In genomic region chr1:177045156-177045555, GRCh38 we compare ENCODE assay signal across 17 cellular contexts.
DNase-seq lines count a peak whose midpoint lies in the region; ATAC-seq, FAIRE-seq and TF ChIP-seq lines count a peak whose summit lies in the region.
"Had no signal": no experiment of that assay in that cellular context is flagged by ENCODE, and none has a peak within 500 bp of the region (broad histone marks: within the 10 kb centered on the region; RNA-seq: fewer than 3 reads in every experiment).

No MANE protein-coding gene starts in this region.

- peak overlapping the region; percentile 54 for H3K18ac ChIP-seq in H1 (ENCODE audit: extremely low read depth, low read length)

- TF ChIP-seq EP300 in H1 (IDR thresholded peaks at IDR 0.05; ENCODE audit: borderline replicate concordance in 1 of 2, low read depth in 2 of 2, low read length in 2 of 2) = no peak

- no peak overlapping the region for H2BK15ac ChIP-seq in H1 (ENCODE audit: low read length)

- intact Hi-C loops in lower lobe of right lung (cut with DNase I) = no loop called here
- intact Hi-C loops in testis (cut with DNase I; ENCODE audit: low total_unique reads) = no loop called here

- no peaks in the 10 kb centered on the region; the same call in 1 of the 2 replicates for H3K23me2 ChIP-seq in H1 (ENCODE audit: low read depth, low read length)

- peaks cover 0 to 2% (median 0%) of the 10 kb centered on the region in 4 experiments; a peak in 1 of 7 replicates for H3K27me3 ChIP-seq in H1 (replicated peaks in 1 of 4; ENCODE audit: control insufficient read depth in 3 of 4, extremely low read depth in 1 of 4, insufficient read depth in 3 of 4, low read length in 3 of 4)
- H3K27me3 ChIP-seq in neural progenitor cell = peaks cover 4% of the 10 kb centered on the region
- no peaks in the 10 kb centered on the region for H3K27me3 ChIP-seq in lower lobe of right lung (ENCODE audit: low read depth)
- no peaks in the 10 kb centered on the region for H3K27me3 ChIP-seq in testis

- no peak overlapping the region for H3K4ac ChIP-seq in H1 (replicated peaks; ENCODE audit: insufficient read length, low read depth, low read length)

- H3K4me1 ChIP-seq in H1 (replicated peaks in 1 of 4; ENCODE audit: control insufficient read depth in 3 of 4, insufficient read depth in 4 of 4, low read length in 3 of 4) = peaks cover 0 to 15% (median 9%) of the 10 kb centered on the region in 4 experiments; a peak in 4 of 7 replicates
- peaks cover 15% of the 10 kb centered on the region for H3K4me1 ChIP-seq in neural progenitor cell
- H3K4me1 ChIP-seq in lower lobe of right lung = no peaks in the 10 kb centered on the region
- H3K4me1 ChIP-seq in testis = no peaks in the 10 kb centered on the region

- H3F3A ChIP-seq in neural progenitor cell (ENCODE audit: low read depth) = peaks cover 13% of the 10 kb centered on the region

- 0 out of 2 replicates have a peak overlapping the region, but pooled peaks have one; percentile 28 for H2AK5ac ChIP-seq in H1 (ENCODE audit: low read depth, low read length)

- H4K5ac ChIP-seq in H1 (ENCODE audit: insufficient read length, low read depth, low read length) = no peak overlapping the region

- no peak overlapping the region for H4K91ac ChIP-seq in H1 (replicated peaks; ENCODE audit: insufficient read length, low read length)

- H3K36me3 ChIP-seq in H1 (ENCODE audit: control insufficient read depth in 2 of 4, insufficient read depth in 4 of 4, low read length in 3 of 4) = no peaks in the 10 kb centered on the region
- no peaks in the 10 kb centered on the region for H3K36me3 ChIP-seq in neural progenitor cell
- H3K36me3 ChIP-seq in lower lobe of right lung = no peaks in the 10 kb centered on the region
- no peaks in the 10 kb centered on the region for H3K36me3 ChIP-seq in testis (ENCODE audit: low read depth, missing control alignments)

- WGBS in H1 (ENCODE audit: extremely low coverage in 1 of 2, insufficient coverage in 1 of 2, insufficient read length in 1 of 2, insufficient replicate concordance in 2 of 2, low coverage in 1 of 2, low lambda C conversion rate in 2 of 2, missing lambda C conversion rate in 1 of 2), 2 experiments = 84% methylated on average over 3 of the region's 3 CpGs; no CpG with 5 or more reads in 1 of the 2 experiments
- 88% methylated on average over 3 of the region's 3 CpGs for WGBS in testis, 2 donors

- no peak overlapping the region for H3K27ac ChIP-seq in H1 (ENCODE audit: low read depth, low read length)
- H3K27ac ChIP-seq in neural progenitor cell = no peak overlapping the region
- no peak overlapping the region for H3K27ac ChIP-seq in lower lobe of right lung
- no peak overlapping the region for H3K27ac ChIP-seq in testis

- H3K27ac Mint-ChIP-seq in WTC11 (peak overlapping the region; percentile 30; the same call in 1 of the 2 replicates), neural progenitor cell (no peak overlapping the region)
- H3K27ac Mint-ChIP-seq: CD4-positive, alpha-beta memory T cell; H9 had no signal

- H3K23ac ChIP-seq in H1 (ENCODE audit: insufficient read length) = no peak overlapping the region

- ATAC-seq in WTC11 = no peak
- ATAC-seq in GM18873 (IDR thresholded peaks at IDR 0.05; ENCODE audit: low FRiP score, unreplicated experiment) = no peak
- no peak for ATAC-seq in lower lobe of right lung
- ATAC-seq: GM12878, HCT116 had no signal

- no peaks in the 10 kb centered on the region for H3K79me2 ChIP-seq in H1 (ENCODE audit: control insufficient read depth in 1 of 2, insufficient read depth in 2 of 2, low read length in 2 of 2)
- H3K79me2 ChIP-seq in neural progenitor cell (ENCODE audit: low read depth) = no peaks in the 10 kb centered on the region

- H3K14ac ChIP-seq in H1 (ENCODE audit: insufficient read length) = no peak overlapping the region

- H3K27me3 Mint-ChIP-seq in WTC11 (ENCODE audit: low read depth) (peaks cover 16% of the 10 kb centered on the region), neural progenitor cell (ENCODE audit: insufficient read depth, low read depth) (peaks cover 3% of the 10 kb centered on the region)

- H3K9me3 ChIP-seq in H1 (ENCODE audit: insufficient read depth in 2 of 2, low read depth in 1 of 2, low read length in 1 of 2) = no peaks in the 10 kb centered on the region
- H3K9me3 ChIP-seq in neural progenitor cell (ENCODE audit: low read depth) = no peaks in the 10 kb centered on the region
- H3K9me3 ChIP-seq in lower lobe of right lung = no peaks in the 10 kb centered on the region
- no peaks in the 10 kb centered on the region for H3K9me3 ChIP-seq in testis

- no peak for TF ChIP-seq RAD21 in H1 (IDR thresholded peaks at IDR 0.05 in 1 of 2, conservative IDR thresholded peaks at IDR 0.05 in 1 of 2; ENCODE audit: low read depth in 2 of 2, low read length in 2 of 2)

- H2AFZ ChIP-seq in H1 (ENCODE audit: low read length) (no peak overlapping the region), neural progenitor cell (replicated peaks) (no peak overlapping the region)

- H4K8ac ChIP-seq in H1 (ENCODE audit: extremely low read depth, insufficient read depth, low read length) = no peak overlapping the region

- peak overlapping the region; percentile 69; the same call in 1 of the 2 replicates for H2BK12ac ChIP-seq in H1 (ENCODE audit: low read depth, low read length)

- no peak overlapping the region for H2BK120ac ChIP-seq in H1 (replicated peaks; ENCODE audit: low read depth, low read length)

- no peaks in the 10 kb centered on the region for H3K36me3 Mint-ChIP-seq in WTC11
- H3K36me3 Mint-ChIP-seq in neural progenitor cell = peaks cover 3% of the 10 kb centered on the region
- H3K36me3 Mint-ChIP-seq: CD4-positive, alpha-beta memory T cell had no signal

- H3K4me3 Mint-ChIP-seq in WTC11 (no peak overlapping the region), neural progenitor cell (no peak overlapping the region)
- H3K4me3 Mint-ChIP-seq: CD4-positive, alpha-beta memory T cell had no signal

- TF ChIP-seq POLR2A in H1 (IDR thresholded peaks at IDR 0.05; ENCODE audit: control extremely low read depth in 1 of 2, low read depth in 2 of 2, low read length in 2 of 2) = no peak
- no peak for TF ChIP-seq POLR2A in testis (IDR thresholded peaks at IDR 0.05)

- H3K4me2 ChIP-seq in H1 (ENCODE audit: insufficient read depth in 1 of 2, low read depth in 2 of 2, low read length in 2 of 2) (peak overlapping the region in 1 of 2 experiments; percentile 49; a peak in 2 of 4 replicates), neural progenitor cell (peak overlapping the region; percentile 51)

- TF ChIP-seq CTCF in WTC11 (IDR thresholded peaks at IDR 0.05) (no peak), H1 (IDR thresholded peaks at IDR 0.05; ENCODE audit: control extremely low read depth in 1 of 3, insufficient read depth in 1 of 3, low read depth in 1 of 3, low read length in 3 of 3) (no peak), neural progenitor cell (IDR thresholded peaks at IDR 0.05) (no peak), lower lobe of right lung (IDR thresholded peaks at IDR 0.05) (no peak), testis (IDR thresholded peaks at IDR 0.05) (no peak)

- H3K9ac ChIP-seq in H1 (replicated peaks in 1 of 4; ENCODE audit: extremely low read depth in 1 of 4, low read depth in 3 of 4, low read length in 3 of 4) (no peak overlapping the region), neural progenitor cell (no peak overlapping the region)

- no peaks in the 10 kb centered on the region for H3K9me3 Mint-ChIP-seq in WTC11
- no peaks in the 10 kb centered on the region for H3K9me3 Mint-ChIP-seq in neural progenitor cell
- H3K9me3 Mint-ChIP-seq: H9 had no signal

- POLR2A ChIA-PET in WTC11 (lab: Charles Lee) = no interaction called here
- POLR2A ChIA-PET in H1 (lab: Charles Lee; ENCODE audit: partially characterized antibody) = no interaction called here

- H2BK5ac ChIP-seq in H1 (ENCODE audit: low read depth, low read length) = no peak overlapping the region; the same call in 1 of the 2 replicates

- H4K20me1 ChIP-seq in H1 (replicated peaks in 1 of 2; ENCODE audit: control insufficient read depth in 1 of 2, insufficient read depth in 2 of 2, low read length in 2 of 2) = no peaks in the 10 kb centered on the region
- no peaks in the 10 kb centered on the region for H4K20me1 ChIP-seq in neural progenitor cell (ENCODE audit: low read depth)

- DNase-seq in WTC11 (ENCODE audit: low spot score) = no peak
- no peak for DNase-seq in H1 (ENCODE audit: low read depth in 1 of 2, low spot score in 2 of 2)
- DNase-seq in neural progenitor cell (ENCODE audit: low spot score) = peak; percentile 57
- DNase-seq in stimulated activated CD4-positive, alpha-beta T cell treated with anti-CD3 and anti-CD28 coated beads, Interleukin-15, amount 100 ng/mL, for 24 hours = no peak
- no peak for DNase-seq in lower lobe of right lung
- DNase-seq in testis = no peak
- DNase-seq: C1 segment of cervical spinal cord; Calu3; CD4-positive, alpha-beta memory T cell; COR-L47; DMS53; DMS79 treated with DMSO at 0.1 percent for 48 hours; GDM1 had no signal

- CTCF ChIA-PET in WTC11 (lab: Charles Lee) = no interaction called here
- CTCF ChIA-PET in H1 (lab: Charles Lee; ENCODE audit: partially characterized antibody) = interaction anchor here (1.0 kb wide), 1 partner anchor 147 kb away, joined by 3 read pairs; no protein-coding TSS in a partner anchor

- H3K79me1 ChIP-seq in H1 (ENCODE audit: low read depth, low read length) = no peaks in the 10 kb centered on the region

- H3K4me1 Mint-ChIP-seq in WTC11 (peaks cover 31% of the 10 kb centered on the region), neural progenitor cell (peaks cover 18% of the 10 kb centered on the region)
- H3K4me1 Mint-ChIP-seq: CD4-positive, alpha-beta memory T cell had no signal

- FAIRE-seq in H1 (lab: Jason Lieb, UNC) = no peak
- FAIRE-seq: GM12878 had no signal

- H3K4me3 ChIP-seq in H1 (ENCODE audit: extremely low read depth in 1 of 4, insufficient read depth in 2 of 4, low read depth in 3 of 4, low read length in 4 of 4) = peak overlapping the region in 1 of 4 experiments; percentile 33; a peak in 1 of 8 replicates
- H3K4me3 ChIP-seq in neural progenitor cell = no peak overlapping the region
- H3K4me3 ChIP-seq in lower lobe of right lung = no peak overlapping the region
- no peak overlapping the region for H3K4me3 ChIP-seq in testis
- H3K4me3 ChIP-seq: GM12878 had no signal

- peak overlapping the region; percentile 28; the same call in 1 of the 2 replicates for H2BK20ac ChIP-seq in H1 (ENCODE audit: low read length)

- no peak overlapping the region for H3K56ac ChIP-seq in H1 (replicated peaks; ENCODE audit: insufficient read length, low read depth, low read length)

TF ChIP-seq in WTC11, 78 proteins besides CTCF, POLR2A, EP300 and RAD21 (continues in another document):
- TF ChIP-seq MAX (CRISPR knock-in tag; IDR thresholded peaks at IDR 0.05) = no peak

TF ChIP-seq in H1, 55 proteins besides CTCF, POLR2A, EP300 and RAD21 (continues in another document):
- TF ChIP-seq GABPA (IDR thresholded peaks at IDR 0.05; ENCODE audit: borderline replicate concordance, insufficient read depth, low read length) = no peak
- TF ChIP-seq CTBP2 (IDR thresholded peaks at IDR 0.05; ENCODE audit: borderline replicate concordance, insufficient read depth, insufficient read length, low read length) = no peak
- no peak for TF ChIP-seq RBBP5 (IDR thresholded peaks at IDR 0.05; ENCODE audit: borderline replicate concordance, low read depth, low read length)
- TF ChIP-seq CHD1 (IDR thresholded peaks at IDR 0.05; ENCODE audit: low read depth, low read length) = no peak
- TF ChIP-seq HDAC6 (IDR thresholded peaks at IDR 0.05; ENCODE audit: low read depth, low read length) = no peak
- TF ChIP-seq KDM1A (IDR thresholded peaks at IDR 0.05; ENCODE audit: borderline replicate concordance, low read length) = no peak
